In genomic region chr2:234292955-234293228, GRCh38 we compare ENCODE assay signal across 13 cellular contexts.
DNase-seq lines count a peak whose midpoint lies in the region; ATAC-seq and TF ChIP-seq lines count a peak whose summit lies in the region.
"Had no signal": no experiment of that assay in that cellular context is flagged by ENCODE, and none has a peak within 500 bp of the region (broad histone marks: within the 10 kb centered on the region; RNA-seq: fewer than 3 reads in every experiment).

No MANE protein-coding gene starts in this region.

- peak overlapping the region; percentile 99 for H3K27ac Mint-ChIP-seq in activated CD4-positive, alpha-beta T cell treated with anti-CD3 and anti-CD28 coated beads, Interleukin-2, amount 10 ng/mL, durations not matched to agents 24 days and 14 days
- H3K27ac Mint-ChIP-seq in activated B cell treated with CpG ODN at 0.5 μM for 24 hours (peak overlapping the region; percentile 74), type B pancreatic cell (no peak overlapping the region)
- H3K27ac Mint-ChIP-seq: GM23338 had no signal

- POLR2A ChIA-PET in activated B cell treated with CpG ODN at 0.5 μM for 24 hours (lab: Charles Lee): interaction anchor here (0.7 to 4.3 kb wide), 5 partner anchors 15 to 203 kb away, joined by 4 to 39 read pairs (median 10); no protein-coding TSS in a partner anchor

- DNase-seq in activated CD4-positive, alpha-beta T cell treated with anti-CD3 and anti-CD28 coated beads, Interleukin-2, amount 10 ng/mL, durations not matched to agents 24 days and 14 days: no peak
- DNase-seq in activated CD4-positive, alpha-beta T cell treated with anti-CD3 and anti-CD28 coated beads, Interleukin-2, amount 50 U/mL, for 1 hour: no peak
- DNase-seq in activated B cell treated with CpG ODN at 0.5 μM for 24 hours (no peak), hepatocyte (ENCODE audit: low spot score) (no peak), type B pancreatic cell (ENCODE audit: extremely low spot score, unreplicated experiment) (no peak), ureter (ENCODE audit: low spot score) (no peak)
- DNase-seq: midbrain had no signal

- intact Hi-C loops in activated CD4-positive, alpha-beta T cell treated with anti-CD3 and anti-CD28 coated beads, Interleukin-2, amount 10 ng/mL, durations not matched to agents 24 days and 14 days (cut with micrococcal nuclease): loop anchor here (1.0 to 5.0 kb wide), 11 partner anchors 15 to 301 kb away; no protein-coding TSS in a partner anchor
- intact Hi-C loops in activated B cell treated with CpG ODN at 0.5 μM for 24 hours (cut with micrococcal nuclease): loop anchor here (5.0 kb wide), 2 partner anchors 119 to 134 kb away; no protein-coding TSS in a partner anchor

- H3K79me2 ChIP-seq in hepatocyte: no peaks in the 10 kb centered on the region

- no peak overlapping the region for H3K4me2 ChIP-seq in hepatocyte
- H3K4me2 ChIP-seq: GM23338 had no signal

- no peaks in the 10 kb centered on the region for H3K9me3 Mint-ChIP-seq in activated CD4-positive, alpha-beta T cell treated with anti-CD3 and anti-CD28 coated beads, Interleukin-2, amount 10 ng/mL, durations not matched to agents 24 days and 14 days
- H3K9me3 Mint-ChIP-seq in activated B cell treated with CpG ODN at 0.5 μM for 24 hours: peaks cover 3% of the 10 kb centered on the region
- H3K9me3 Mint-ChIP-seq in type B pancreatic cell: no peaks in the 10 kb centered on the region
- H3K9me3 Mint-ChIP-seq: GM23338 had no signal

- CTCF ChIA-PET in activated B cell treated with CpG ODN at 0.5 μM for 24 hours (lab: Charles Lee): interaction anchor here (1.2 kb wide), 2 partner anchors 15 to 204 kb away, joined by 3 read pairs; partner anchors contain the start of gene ARL4C

- H3K9me2 ChIP-seq in hepatocyte (replicated peaks; ENCODE audit: insufficient read depth): no peaks in the 10 kb centered on the region

- peaks cover 84% of the 10 kb centered on the region for H3K4me1 Mint-ChIP-seq in activated CD4-positive, alpha-beta T cell treated with anti-CD3 and anti-CD28 coated beads, Interleukin-2, amount 10 ng/mL, durations not matched to agents 24 days and 14 days
- peaks cover 57% of the 10 kb centered on the region for H3K4me1 Mint-ChIP-seq in activated B cell treated with CpG ODN at 0.5 μM for 24 hours
- peaks cover 10% of the 10 kb centered on the region for H3K4me1 Mint-ChIP-seq in type B pancreatic cell (ENCODE audit: unreplicated experiment)

- TF ChIP-seq CTCF in activated B cell treated with CpG ODN at 0.5 μM for 24 hours (IDR thresholded peaks at IDR 0.05) (no peak), hepatocyte (IDR thresholded peaks at IDR 0.05; ENCODE audit: poor library complexity) (no peak), type B pancreatic cell (conservative IDR thresholded peaks at IDR 0.05) (no peak)

- H3K27me3 Mint-ChIP-seq in activated CD4-positive, alpha-beta T cell treated with anti-CD3 and anti-CD28 coated beads, Interleukin-2, amount 10 ng/mL, durations not matched to agents 24 days and 14 days: no peaks in the 10 kb centered on the region
- peaks cover 14% of the 10 kb centered on the region for H3K27me3 Mint-ChIP-seq in activated B cell treated with CpG ODN at 0.5 μM for 24 hours
- H3K27me3 Mint-ChIP-seq in type B pancreatic cell: no peaks in the 10 kb centered on the region

- H3K9me3 ChIP-seq in hepatocyte (ENCODE audit: low read depth): no peaks in the 10 kb centered on the region
- H3K9me3 ChIP-seq: suprapubic skin had no signal

- peak overlapping the region; percentile 72 for H3K4me3 Mint-ChIP-seq in activated CD4-positive, alpha-beta T cell treated with anti-CD3 and anti-CD28 coated beads, Interleukin-2, amount 10 ng/mL, durations not matched to agents 24 days and 14 days
- H3K4me3 Mint-ChIP-seq in activated B cell treated with CpG ODN at 0.5 μM for 24 hours (peak overlapping the region; percentile 47), type B pancreatic cell (no peak overlapping the region)
- H3K4me3 Mint-ChIP-seq: GM23338 had no signal

- H3K27ac ChIP-seq in skin epidermis (peak overlapping the region in 11 of 21 experiments; percentile 4 to 96 (median 84)), hepatocyte (no peak overlapping the region)
- H3K27ac ChIP-seq: cardiac muscle cell, suprapubic skin had no signal

- no peak overlapping the region for H2AFZ ChIP-seq in hepatocyte
- H2AFZ ChIP-seq: GM23338 had no signal

- ATAC-seq in HG03280 (IDR thresholded peaks at IDR 0.05; ENCODE audit: unreplicated experiment) (peak; percentile 0), activated B cell treated with CpG ODN at 0.5 μM for 24 hours (ENCODE audit: low read depth) (peak; percentile 9)
- ATAC-seq: esophagus mucosa, GM23338 had no signal

- H3K27me3 ChIP-seq in hepatocyte: no peaks in the 10 kb centered on the region
- H3K27me3 ChIP-seq: cardiac muscle cell, suprapubic skin had no signal

- no peaks in the 10 kb centered on the region for H3K4me1 ChIP-seq in hepatocyte (ENCODE audit: insufficient read depth)

- H3K4me3 ChIP-seq in skin epidermis (no peak overlapping the region), hepatocyte (no peak overlapping the region)
- H3K4me3 ChIP-seq: cardiac muscle cell, GM23338, suprapubic skin had no signal

- H3K36me3 Mint-ChIP-seq in activated CD4-positive, alpha-beta T cell treated with anti-CD3 and anti-CD28 coated beads, Interleukin-2, amount 10 ng/mL, durations not matched to agents 24 days and 14 days (ENCODE audit: low read depth): no peaks in the 10 kb centered on the region
- H3K36me3 Mint-ChIP-seq in activated B cell treated with CpG ODN at 0.5 μM for 24 hours (ENCODE audit: low read depth) (no peaks in the 10 kb centered on the region), type B pancreatic cell (no peaks in the 10 kb centered on the region)

- H3K36me3 ChIP-seq in hepatocyte (replicated peaks; ENCODE audit: insufficient read depth, low read depth): no peaks in the 10 kb centered on the region
- H3K36me3 ChIP-seq: cardiac muscle cell, suprapubic skin had no signal

- H4K20me1 ChIP-seq in hepatocyte (ENCODE audit: insufficient read depth, poor library complexity, severe bottlenecking): no peaks in the 10 kb centered on the region
